10 cellular contexts compared by ENCODE assay signal in the genomic region with DNA sequence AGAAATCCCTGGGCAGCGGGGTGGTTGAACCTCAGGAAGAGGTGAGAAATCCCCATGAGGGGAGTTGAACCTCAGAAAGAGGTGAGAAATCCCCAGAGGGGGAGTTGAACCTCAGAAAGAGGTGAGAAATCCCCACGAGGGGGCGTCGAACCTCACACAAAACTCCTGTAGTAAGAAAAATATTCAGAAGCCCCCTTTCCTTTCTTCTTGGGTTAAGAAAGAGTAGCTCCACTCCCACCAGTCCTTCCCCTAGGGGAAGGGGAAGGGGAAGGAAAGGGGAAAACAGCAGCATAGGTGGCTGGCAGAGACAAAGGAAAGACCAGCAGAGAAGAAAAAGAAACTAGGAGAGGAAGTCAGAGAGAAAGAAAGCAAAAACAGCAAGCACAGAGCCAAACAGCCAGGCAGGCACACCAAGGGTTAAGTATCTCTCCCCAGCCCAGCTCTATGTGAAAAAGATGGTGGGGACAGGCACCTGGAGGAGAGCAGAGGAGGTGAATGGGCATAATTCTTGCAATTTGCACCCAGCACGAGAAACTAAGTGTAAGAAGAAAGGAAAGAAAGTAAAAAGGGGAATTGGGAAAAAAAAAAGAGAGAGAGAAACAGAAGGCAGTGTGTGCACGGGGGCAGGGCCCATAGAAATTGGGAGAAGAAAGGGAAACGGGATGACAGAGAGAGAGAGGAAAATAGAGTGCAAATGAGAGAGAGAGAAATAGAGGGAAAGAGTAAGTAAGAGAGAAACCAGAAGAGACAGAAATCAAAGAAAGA.
DNase-seq lines count a peak whose midpoint lies in the region; ATAC-seq and TF ChIP-seq lines count a peak whose summit lies in the region.
"Had no signal": no experiment of that assay in that cellular context is flagged by ENCODE, and none has a peak within 500 bp of the region (broad histone marks: within the 10 kb centered on the region; RNA-seq: fewer than 3 reads in every experiment).

No MANE protein-coding gene starts in this region.

- peak; percentile 26 for ATAC-seq in GM21619 (IDR thresholded peaks at IDR 0.05; ENCODE audit: unreplicated experiment)
- ATAC-seq in GM21360 (IDR thresholded peaks at IDR 0.05; ENCODE audit: unreplicated experiment): no peak
- ATAC-seq in right cardiac atrium: no peak

- H3K9me3 ChIP-seq in DOHH2 (ENCODE audit: control insufficient read depth, insufficient read depth, low read length) (no peaks in the 10 kb centered on the region), OCI-LY7 (ENCODE audit: low read length) (no peaks in the 10 kb centered on the region), iPS-15b (ENCODE audit: control insufficient read depth, insufficient read depth, low read length) (no peaks in the 10 kb centered on the region), left ventricle myocardium inferior (replicated peaks) (no peaks in the 10 kb centered on the region), right cardiac atrium (ENCODE audit: control insufficient read depth, low read length) (no peaks in the 10 kb centered on the region)
- no peaks in the 10 kb centered on the region for H3K9me3 ChIP-seq in effector memory CD4-positive, alpha-beta T cell (ENCODE audit: control insufficient read depth, low read length)

- H3F3A ChIP-seq in DOHH2 (ENCODE audit: control insufficient read depth, insufficient read depth): no peaks in the 10 kb centered on the region

- H3K4me3 ChIP-seq in DOHH2 (ENCODE audit: low read length) (no peak overlapping the region), OCI-LY7 (ENCODE audit: low read depth, low read length, poor library complexity, severe bottlenecking) (no peak overlapping the region), iPS-15b (ENCODE audit: low read depth, low read length) (peak overlapping the region; percentile 26), left ventricle myocardium inferior (no peak overlapping the region), right cardiac atrium (ENCODE audit: low read length) (no peak overlapping the region)
- H3K4me3 ChIP-seq in effector memory CD4-positive, alpha-beta T cell (ENCODE audit: insufficient read depth, low read depth, low read length, poor library complexity, severe bottlenecking): no peak overlapping the region
- H3K4me3 ChIP-seq: lung had no signal

- H3K79me2 ChIP-seq in DOHH2 (ENCODE audit: control insufficient read depth, low read length): no peaks in the 10 kb centered on the region
- H3K79me2 ChIP-seq in OCI-LY7 (ENCODE audit: insufficient read depth, low read depth, low read length): no peaks in the 10 kb centered on the region

- no peak overlapping the region for H2AFZ ChIP-seq in OCI-LY7 (ENCODE audit: low read length)

- intact Hi-C loops in OCI-LY7 (cut with micrococcal nuclease; ENCODE audit: unreplicated experiment) (no loop called here), left ventricle myocardium inferior (cut with micrococcal nuclease) (no loop called here), right cardiac atrium (cut with DNase I) (no loop called here)

- H3K4me1 ChIP-seq in DOHH2 (ENCODE audit: control insufficient read depth, low read length) (peaks cover 5% of the 10 kb centered on the region), OCI-LY7 (ENCODE audit: insufficient read depth, low read length, poor library complexity, severe bottlenecking) (no peaks in the 10 kb centered on the region), iPS-15b (ENCODE audit: control insufficient read depth, insufficient read depth, low read length) (peaks cover 6% of the 10 kb centered on the region), left ventricle myocardium inferior (no peaks in the 10 kb centered on the region), right cardiac atrium (ENCODE audit: control insufficient read depth, insufficient read depth, low read length) (no peaks in the 10 kb centered on the region)
- no peaks in the 10 kb centered on the region for H3K4me1 ChIP-seq in effector memory CD4-positive, alpha-beta T cell (ENCODE audit: control insufficient read depth, insufficient read depth, low read length, poor library complexity, severe bottlenecking)

- H3K27ac ChIP-seq in DOHH2 (ENCODE audit: low read depth, low read length): no peak overlapping the region
- no peak overlapping the region for H3K27ac ChIP-seq in OCI-LY7 (ENCODE audit: low read depth, low read length, poor library complexity, severe bottlenecking)
- no peak overlapping the region for H3K27ac ChIP-seq in left ventricle myocardium inferior (replicated peaks)
- no peak overlapping the region for H3K27ac ChIP-seq in effector memory CD4-positive, alpha-beta T cell (ENCODE audit: insufficient read depth, low read length, poor library complexity, severe bottlenecking)
- no peak overlapping the region for H3K27ac ChIP-seq in right cardiac atrium (ENCODE audit: low read length)

- 47% methylated on average over 7 of the region's 7 CpGs for WGBS in right cardiac atrium

- no peaks in the 10 kb centered on the region for H4K20me1 ChIP-seq in DOHH2 (ENCODE audit: control insufficient read depth, insufficient read depth, low read depth, low read length)
- no peaks in the 10 kb centered on the region for H4K20me1 ChIP-seq in OCI-LY7 (ENCODE audit: insufficient read depth, low read length)

- POLR2A ChIA-PET in OCI-LY7 (lab: Charles Lee): no interaction called here

- TF ChIP-seq CTCF in DOHH2 (IDR thresholded peaks at IDR 0.05; ENCODE audit: low read depth, low read length, poor library complexity, severe bottlenecking) (peak; percentile 34), OCI-LY7 (conservative IDR thresholded peaks at IDR 0.05; ENCODE audit: low read length) (peak; percentile 54), left ventricle myocardium inferior (IDR thresholded peaks at IDR 0.05; ENCODE audit: borderline replicate concordance) (no peak)

- no peaks in the 10 kb centered on the region for H3K27me3 ChIP-seq in DOHH2 (ENCODE audit: control insufficient read depth, low read length)
- H3K27me3 ChIP-seq in iPS-15b (ENCODE audit: control insufficient read depth, insufficient read depth, low read length): no peaks in the 10 kb centered on the region
- peaks cover 12% of the 10 kb centered on the region for H3K27me3 ChIP-seq in left ventricle myocardium inferior (ENCODE audit: low read depth)
- no peaks in the 10 kb centered on the region for H3K27me3 ChIP-seq in effector memory CD4-positive, alpha-beta T cell (replicated peaks; ENCODE audit: control insufficient read depth, insufficient read depth, low read length, poor library complexity, severe bottlenecking)
- H3K27me3 ChIP-seq in right cardiac atrium (ENCODE audit: control insufficient read depth, insufficient read depth): no peaks in the 10 kb centered on the region

- no TSS peak for BruUV-seq in OCI-LY7 (replicated peaks; lab: Mats Ljungman, UMichigan)

- no peak overlapping the region for H3K9ac ChIP-seq in iPS-15b (ENCODE audit: low read depth, low read length)

- H3K9me2 ChIP-seq in DOHH2 (replicated peaks; ENCODE audit: control insufficient read depth, low read length) (no peaks in the 10 kb centered on the region), OCI-LY7 (ENCODE audit: insufficient read depth, low read length) (no peaks in the 10 kb centered on the region)

- H3K36me3 ChIP-seq in DOHH2 (ENCODE audit: control insufficient read depth, low read length): no peaks in the 10 kb centered on the region
- no peaks in the 10 kb centered on the region for H3K36me3 ChIP-seq in OCI-LY7 (ENCODE audit: insufficient read depth, low read length)
- no peaks in the 10 kb centered on the region for H3K36me3 ChIP-seq in iPS-15b (ENCODE audit: control insufficient read depth, insufficient read depth, low read length)
- no peaks in the 10 kb centered on the region for H3K36me3 ChIP-seq in left ventricle myocardium inferior
- no peaks in the 10 kb centered on the region for H3K36me3 ChIP-seq in effector memory CD4-positive, alpha-beta T cell (ENCODE audit: control insufficient read depth, insufficient read depth, low read length)

- no peak overlapping the region for H3K4me2 ChIP-seq in DOHH2 (ENCODE audit: low read length)
- no peak overlapping the region for H3K4me2 ChIP-seq in OCI-LY7 (ENCODE audit: low read length)

- DNase-seq in OCI-LY7 (ENCODE audit: low spot score) (peak; percentile 16), left ventricle myocardium inferior (no peak), right cardiac atrium (no peak)
- no peak for DNase-seq in effector memory CD4-positive, alpha-beta T cell
- DNase-seq: NCI-H1417 had no signal

- CTCF ChIA-PET in OCI-LY7 (lab: Charles Lee; ENCODE audit: unreplicated experiment): no interaction called here
